ENCODE assay signal across 17 cellular contexts in genomic region chr1:32811265-32811664, GRCh38. TPM values are rescaled to one million over a fixed set of nuclear protein-coding genes. Genes with fewer than 3 reads are reported as not detected.
"Had no signal": no experiment of that assay in that cellular context is flagged by ENCODE, and none has a peak within 500 bp of the region (broad histone marks: within the 10 kb centered on the region; RNA-seq: fewer than 3 reads in every experiment).

No MANE protein-coding gene starts in this region.

- H3K9me3 ChIP-seq: neutrophil, right lobe of liver, stomach, vagina had no signal

- H3K9me3 Mint-ChIP-seq: activated CD4-positive, alpha-beta memory T cell treated with anti-CD3 and anti-CD28 coated beads for 36 hours; activated T-helper 1 cell treated with anti-CD3 and anti-CD28 coated beads, Interleukin-12 subunit alpha, Interleukin-12 subunit beta, Interleukin-2, Interleukin-4 antibody, amounts not matched to agents 30 ng/mL and 10 ng/mL and 1 ng/mL, durations not matched to agents 14 hours and 24 hours and 36 hours; memory B cell; naive thymus-derived CD8-positive, alpha-beta T cell had no signal

- H3K27ac Mint-ChIP-seq: activated CD4-positive, alpha-beta memory T cell treated with anti-CD3 and anti-CD28 coated beads for 36 hours; memory B cell had no signal

- H3K9ac ChIP-seq: parathyroid adenoma had no signal

- H3K4me3 ChIP-seq: right lobe of liver, stomach, vagina had no signal

- ATAC-seq: naive thymus-derived CD8-positive, alpha-beta T cell; right lobe of liver had no signal

- H3K4me1 ChIP-seq: parathyroid adenoma had no signal

- H3K27me3 Mint-ChIP-seq: activated CD4-positive, alpha-beta memory T cell treated with anti-CD3 and anti-CD28 coated beads for 36 hours; memory B cell; naive thymus-derived CD8-positive, alpha-beta T cell had no signal

- H3K4me3 Mint-ChIP-seq: activated CD4-positive, alpha-beta memory T cell treated with anti-CD3 and anti-CD28 coated beads for 36 hours; activated T-helper 1 cell treated with anti-CD3 and anti-CD28 coated beads, Interleukin-12 subunit alpha, Interleukin-12 subunit beta, Interleukin-2, Interleukin-4 antibody, amounts not matched to agents 30 ng/mL and 10 ng/mL and 1 ng/mL, durations not matched to agents 14 hours and 24 hours and 36 hours; memory B cell had no signal

- H3K27me3 ChIP-seq: neutrophil, right lobe of liver, stomach, vagina had no signal

- DNase-seq: activated CD4-positive, alpha-beta memory T cell treated with anti-CD3 and anti-CD28 coated beads for 36 hours; activated T-cell treated with anti-CD3 and anti-CD28 coated beads for 4 hours; foreskin fibroblast; naive thymus-derived CD8-positive, alpha-beta T cell; right lobe of liver; small intestine; stimulated activated CD4-positive, alpha-beta T cell treated with anti-CD3 and anti-CD28 coated beads, Interleukin-4, amount 100 ng/mL, for 1 hour; T-helper 2 cell; trophoblast cell; WERI-Rb-1 had no signal

- H3K27ac ChIP-seq: epithelial cell of prostate, neutrophil, parathyroid adenoma, right lobe of liver, vagina, WERI-Rb-1 had no signal

RNA-seq across cellular contexts. Expression of gene FNDC5, which starts 59.4 kb away (rescaled TPM):
- total RNA-seq: activated CD4-positive, alpha-beta memory T cell treated with anti-CD3 and anti-CD28 coated beads for 36 hours; activated T-helper 1 cell treated with anti-CD3 and anti-CD28 coated beads, Interleukin-12 subunit alpha, Interleukin-12 subunit beta, Interleukin-2, Interleukin-4 antibody, amounts not matched to agents 30 ng/mL and 10 ng/mL and 1 ng/mL, durations not matched to agents 14 hours and 24 hours and 36 hours; naive thymus-derived CD8-positive, alpha-beta T cell had no signal
- polyA plus RNA-seq: naive thymus-derived CD8-positive, alpha-beta T cell had no signal
